In the genomic region with DNA sequence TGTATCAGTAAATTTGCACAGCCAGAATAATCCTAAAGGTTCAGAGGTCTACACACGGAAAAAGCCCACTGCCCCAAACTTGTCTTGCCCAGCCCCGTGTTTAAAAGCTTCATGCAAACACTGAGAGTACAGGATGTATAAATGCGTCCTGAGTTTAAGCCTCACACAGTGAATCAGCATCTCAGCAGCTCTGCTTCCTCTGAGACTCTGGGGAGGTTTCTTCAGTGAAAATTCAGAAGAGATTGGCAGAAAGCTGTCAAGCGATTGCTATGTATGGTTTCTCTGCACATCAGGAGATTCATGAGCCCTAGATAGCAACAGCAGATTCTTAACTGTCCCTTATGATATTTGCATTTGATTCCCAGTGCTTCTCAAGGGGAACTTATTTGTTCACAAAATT, we compare ENCODE assay signal across 10 cellular contexts. TPM values are rescaled to one million over a fixed set of nuclear protein-coding genes. Genes with fewer than 3 reads are reported as not detected.
A peak's percentile ranks its signal among the peaks of the same experiment; 100 is the strongest.
DNase-seq lines count a peak whose midpoint lies in the region; ATAC-seq and TF ChIP-seq lines count a peak whose summit lies in the region.
"Had no signal": no experiment of that assay in that cellular context is flagged by ENCODE, and none has a peak within 500 bp of the region (broad histone marks: within the 10 kb centered on the region; RNA-seq: fewer than 3 reads in every experiment).

No MANE protein-coding gene starts in this region.

- no peak overlapping the region for H4K8ac ChIP-seq in neuronal stem cell (ENCODE audit: low read depth, low read length)

- no peak for TF ChIP-seq CTCF in dorsolateral prefrontal cortex (IDR thresholded peaks at IDR 0.05 in 54 of 56, conservative IDR thresholded peaks at IDR 0.05 in 2 of 56; ENCODE audit: low read depth in 1 of 56, partially characterized antibody in 56 of 56)

- H2BK120ac ChIP-seq in neuronal stem cell (ENCODE audit: low read depth, low read length), result no peak overlapping the region

- no peak overlapping the region for H3K9ac ChIP-seq in neuronal stem cell (ENCODE audit: low read depth, low read length, poor library complexity)

- H2AK5ac ChIP-seq in neuronal stem cell (ENCODE audit: low read depth, low read length), result no peak overlapping the region

- H3K27me3 ChIP-seq in dorsolateral prefrontal cortex (no peaks in the 10 kb centered on the region), neuronal stem cell (ENCODE audit: control insufficient read depth in 3 of 3, insufficient read depth in 3 of 3, low read depth in 1 of 3, low read length in 3 of 3) (peaks cover 0 to 4% (median 0%) of the 10 kb centered on the region in 3 experiments)

- H3K4me1 ChIP-seq in neuronal stem cell (ENCODE audit: control insufficient read depth in 2 of 2, insufficient read depth in 1 of 2, low read depth in 1 of 2, low read length in 2 of 2), result peaks cover 11 to 13% of the 10 kb centered on the region in 2 donors

- H3K79me1 ChIP-seq in neuronal stem cell (ENCODE audit: low read depth, low read length), result no peaks in the 10 kb centered on the region

- intact Hi-C loops in dorsolateral prefrontal cortex (cut with DNase I), result no loop called here

- peak; percentile 31 for ATAC-seq in GM19397 (IDR thresholded peaks at IDR 0.05; ENCODE audit: unreplicated experiment)
- no peak for ATAC-seq in GM19463 (IDR thresholded peaks at IDR 0.05; ENCODE audit: unreplicated experiment)
- no peak for ATAC-seq in HG03439 (IDR thresholded peaks at IDR 0.05; ENCODE audit: unreplicated experiment)
- ATAC-seq in GM19324 (IDR thresholded peaks at IDR 0.05; ENCODE audit: low FRiP score, unreplicated experiment), result no peak

- H3K14ac ChIP-seq in neuronal stem cell (ENCODE audit: low read length), result no peak overlapping the region

- H2BK15ac ChIP-seq in neuronal stem cell (ENCODE audit: low read length), result no peak overlapping the region

- no peak overlapping the region for H2BK5ac ChIP-seq in neuronal stem cell (ENCODE audit: low read length)

- H3K18ac ChIP-seq in neuronal stem cell (ENCODE audit: low read length), result no peak overlapping the region

- no peak overlapping the region for H3K4ac ChIP-seq in neuronal stem cell (ENCODE audit: low read length)

- H2BK12ac ChIP-seq in neuronal stem cell (ENCODE audit: low read length), result no peak overlapping the region

- no CpG with 5 or more reads among the region's 4 CpGs for WGBS in neuronal stem cell (ENCODE audit: extremely low coverage in 2 of 2, insufficient read length in 2 of 2, insufficient replicate concordance in 1 of 2), 2 donors

- H3K4me3 ChIP-seq in dorsolateral prefrontal cortex (no peak overlapping the region), neuronal stem cell (ENCODE audit: low read length in 2 of 2) (no peak overlapping the region)

- peak; percentile 6 for DNase-seq in NOMO-1 treated with dmso at 0.1 percent for 144 hours (lab: John Stamatoyannopoulos, UW; ENCODE audit: unreplicated experiment)
- DNase-seq in dorsolateral prefrontal cortex, result no peak
- DNase-seq in neuronal stem cell (ENCODE audit: low spot score), result no peak
- no peak for DNase-seq in LoVo (ENCODE audit: low spot score)
- DNase-seq: left cardiac atrium; stimulated activated CD4-positive, alpha-beta T cell treated with anti-CD3 and anti-CD28 coated beads, Interleukin-4, amount 100 ng/mL, for 4 hours had no signal

- no peak overlapping the region for H3K4me2 ChIP-seq in neuronal stem cell (ENCODE audit: insufficient read depth, low read length, poor library complexity, severe bottlenecking)

- H3K9me3 ChIP-seq in neuronal stem cell (replicated peaks in 1 of 2; ENCODE audit: control insufficient read depth in 2 of 2, insufficient read depth in 1 of 2, low read depth in 1 of 2, low read length in 2 of 2), result no peaks in the 10 kb centered on the region

- H3K36me3 ChIP-seq in neuronal stem cell (replicated peaks in 1 of 2; ENCODE audit: control insufficient read depth in 2 of 2, insufficient read depth in 2 of 2, low read length in 2 of 2), result no peaks in the 10 kb centered on the region

- peak overlapping the region; percentile 83 for H2AFZ ChIP-seq in neuronal stem cell (ENCODE audit: low read length)

- H3K23ac ChIP-seq in neuronal stem cell (ENCODE audit: low read depth, low read length, poor library complexity), result no peak overlapping the region

- H4K91ac ChIP-seq in neuronal stem cell (ENCODE audit: low read depth, low read length, poor library complexity), result no peak overlapping the region

- H3K27ac ChIP-seq in dorsolateral prefrontal cortex (peak overlapping the region in 55 of 59 donors; percentile 13 to 91 (median 74)), neuronal stem cell (replicated peaks; ENCODE audit: low read length) (no peak overlapping the region)

RNA-seq across cellular contexts. Expression of gene CRACDL, which starts 27.1 kb away (rescaled TPM):
- 100 to 1,000 TPM in 78 of 120 experiments, 10 to 100 TPM in 42; 32.4 to 184 (median 107) TPM for total RNA-seq in dorsolateral prefrontal cortex
- polyA plus RNA-seq in neuronal stem cell (2013, experiment 1 of 2), result 0.40 TPM
- 0.22 TPM for polyA plus RNA-seq in neuronal stem cell (2013, experiment 2 of 2)
